Comparison of ENCODE assay signal across 7 cellular contexts in the genomic region with DNA sequence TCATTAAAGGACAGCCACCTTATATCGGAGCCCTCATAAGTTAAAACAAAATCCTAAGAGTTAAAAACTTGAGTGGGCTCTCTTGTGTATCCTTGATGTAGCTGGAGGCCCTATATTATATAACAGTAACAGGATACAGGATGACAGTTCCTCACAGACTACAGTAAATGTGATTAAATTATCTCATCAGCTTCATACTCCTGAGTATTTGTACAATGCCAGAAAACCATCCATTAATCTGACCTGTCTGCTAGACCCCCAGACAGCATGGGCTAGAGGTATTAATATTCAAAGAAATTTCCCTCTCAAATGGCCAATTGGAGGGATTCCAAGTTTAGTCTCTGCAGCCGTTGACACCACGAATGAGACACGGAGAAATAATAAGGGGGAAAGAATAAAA.
A peak's percentile ranks its signal among the peaks of the same experiment; 100 is the strongest.
DNase-seq lines count a peak whose midpoint lies in the region; ATAC-seq and TF ChIP-seq lines count a peak whose summit lies in the region.

No MANE protein-coding gene starts in this region.

- H3K9me3 ChIP-seq in breast epithelium: no peaks in the 10 kb centered on the region

- no peak for TF ChIP-seq POLR2A in breast epithelium (IDR thresholded peaks at IDR 0.05)

- no peaks in the 10 kb centered on the region for H3K36me3 Mint-ChIP-seq in neural crest cell (ENCODE audit: low read depth)

- peaks cover 41% of the 10 kb centered on the region for H3K4me1 Mint-ChIP-seq in neural crest cell

- peak overlapping the region; percentile 4 to 44 for H3K27ac ChIP-seq in breast epithelium

- H3K27me3 Mint-ChIP-seq in neural crest cell (ENCODE audit: low read depth): no peaks in the 10 kb centered on the region

- H3K27ac Mint-ChIP-seq in neural crest cell (ENCODE audit: unreplicated experiment): no peak overlapping the region

- ATAC-seq in HG02798 (IDR thresholded peaks at IDR 0.05; ENCODE audit: poor library complexity, unreplicated experiment): no peak

- peak overlapping the region in 2 of 3 donors; percentile 25 to 31 for H3K4me3 ChIP-seq in breast epithelium

- no peaks in the 10 kb centered on the region for H3K27me3 ChIP-seq in breast epithelium

- intact Hi-C loops in breast epithelium (cut with DNase I; ENCODE audit: low total_unique reads): no loop called here

- no peaks in the 10 kb centered on the region for H3K36me3 ChIP-seq in breast epithelium

- TF ChIP-seq CTCF in breast epithelium (IDR thresholded peaks at IDR 0.05) (no peak), neural crest cell (conservative IDR thresholded peaks at IDR 0.05) (no peak)

- peak overlapping the region; percentile 49 for H3K4me3 Mint-ChIP-seq in neural crest cell

- H3K9me3 Mint-ChIP-seq in neural crest cell: no peaks in the 10 kb centered on the region

- peaks cover 0 to 3% of the 10 kb centered on the region in 2 donors for H3K4me1 ChIP-seq in breast epithelium

- DNase-seq in DMS79 (lab: John Stamatoyannopoulos, UW) (peak; percentile 26), NCI-H1092 treated with DMSO at 0.1 percent for 48 hours (lab: John Stamatoyannopoulos, UW) (peak; percentile 96), breast epithelium (ENCODE audit: low spot score in 2 of 2) (no peak), neural crest cell (ENCODE audit: low read depth, low spot score) (no peak), T-helper 1 cell (no peak)
- DNase-seq in activated CD4-positive, CD25-positive, alpha-beta regulatory T cell treated with anti-CD3 and anti-CD28 coated beads, Interleukin-2, amount 50 U/mL, for 72 hours: no peak

Comparison
In these comparisons a context has a peak if more than half of its experiments do, and no peak if none do; other contexts are left out.
1. DNase-seq: peak in DMS79 (single experiment) and NCI-H1092 treated with DMSO at 0.1 percent for 48 hours (single experiment); none in breast epithelium (0 of 2), neural crest cell (single experiment), T-helper 1 cell (0 of 5) and activated CD4-positive, CD25-positive, alpha-beta regulatory T cell treated with anti-CD3 and anti-CD28 coated beads, Interleukin-2, amount 50 U/mL, for 72 hours (single experiment).